ENCODE assay signal across 8 cellular contexts in the genomic region with DNA sequence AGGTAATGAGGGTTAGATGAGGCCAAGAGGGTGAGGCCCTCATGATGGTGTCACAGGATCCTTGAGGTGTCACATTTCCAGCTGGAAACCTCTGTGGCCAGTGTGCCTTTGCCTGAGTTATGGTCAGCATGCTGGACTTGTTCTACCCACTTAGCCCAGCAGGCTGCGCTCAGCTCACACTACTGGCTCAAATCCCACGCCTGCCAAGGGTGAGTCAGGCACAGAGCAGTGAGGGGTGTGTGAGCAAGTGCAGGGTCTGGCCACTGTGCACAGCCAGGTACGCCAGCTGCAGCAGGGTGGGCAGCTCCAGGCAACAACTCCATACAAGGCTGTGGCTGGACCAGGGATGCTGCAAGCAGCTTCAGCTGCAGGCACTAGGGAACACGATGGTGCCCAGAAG.
DNase-seq lines count a peak whose midpoint lies in the region; ATAC-seq and TF ChIP-seq lines count a peak whose summit lies in the region.

No MANE protein-coding gene starts in this region.

- H3K27me3 ChIP-seq in MG63 (no peaks in the 10 kb centered on the region), esophagus muscularis mucosa (no peaks in the 10 kb centered on the region)

- TF ChIP-seq EP300 in esophagus muscularis mucosa (IDR thresholded peaks at IDR 0.05): no peak

- WGBS in esophagus muscularis mucosa: 78% methylated on average over 4 of the region's 4 CpGs

- no peaks in the 10 kb centered on the region for H3K9me3 Mint-ChIP-seq in progenitor cell of endocrine pancreas (ENCODE audit: low read depth)

- peaks cover 4% of the 10 kb centered on the region for H3K4me1 Mint-ChIP-seq in progenitor cell of endocrine pancreas (ENCODE audit: low read depth)

- no peak for ATAC-seq in GM19452 (IDR thresholded peaks at IDR 0.05; ENCODE audit: unreplicated experiment)

- H3K36me3 ChIP-seq in MG63 (no peaks in the 10 kb centered on the region), esophagus muscularis mucosa (no peaks in the 10 kb centered on the region)

- no peaks in the 10 kb centered on the region for H3K27me3 Mint-ChIP-seq in progenitor cell of endocrine pancreas

- H3K36me3 Mint-ChIP-seq in progenitor cell of endocrine pancreas (ENCODE audit: insufficient read depth): no peaks in the 10 kb centered on the region

- H3K9me3 ChIP-seq in MG63 (no peaks in the 10 kb centered on the region), esophagus muscularis mucosa (no peaks in the 10 kb centered on the region)

- peak; percentile 45 for DNase-seq in DMS53 (lab: John Stamatoyannopoulos, UW)
- no peak for DNase-seq in DMS53 treated with DMSO at 0.1 percent for 48 hours (lab: John Stamatoyannopoulos, UW; ENCODE audit: unreplicated experiment)
- peak; percentile 49 for DNase-seq in MG63
- no peak for DNase-seq in esophagus muscularis mucosa (ENCODE audit: extremely low spot score)
- peak; percentile 46 for DNase-seq in progenitor cell of endocrine pancreas (ENCODE audit: low spot score, unreplicated experiment)
- DNase-seq in HPDE6-E6E7 (ENCODE audit: extremely low spot score): no peak
- DNase-seq in activated T-cell treated with anti-CD3 and anti-CD28 coated beads for 4 hours: no peak

- H3K4me3 Mint-ChIP-seq in progenitor cell of endocrine pancreas (ENCODE audit: low read depth): no peak overlapping the region

- H3K27ac ChIP-seq in esophagus muscularis mucosa (replicated peaks in 1 of 4): no peak overlapping the region

- TF ChIP-seq CTCF in esophagus muscularis mucosa (IDR thresholded peaks at IDR 0.05): peak in 2 of 3 experiments; percentile 23 to 42
- peak; percentile 79 for TF ChIP-seq CTCF in progenitor cell of endocrine pancreas (IDR thresholded peaks at IDR 0.05; ENCODE audit: unreplicated experiment)

- no peak overlapping the region for H3K27ac Mint-ChIP-seq in progenitor cell of endocrine pancreas

- intact Hi-C loops in esophagus muscularis mucosa (cut with DNase I): no loop called here

- TF ChIP-seq POLR2A in esophagus muscularis mucosa (IDR thresholded peaks at IDR 0.05; ENCODE audit: low read depth): no peak

- H3K4me3 ChIP-seq in MG63: no peak overlapping the region
- no peak overlapping the region for H3K4me3 ChIP-seq in esophagus muscularis mucosa

- H3K4me1 ChIP-seq in esophagus muscularis mucosa: peaks cover 0 to 30% (median 12%) of the 10 kb centered on the region in 4 donors

Comparison
In these comparisons a context has a peak if more than half of its experiments do, and no peak if none do; other contexts are left out.
1. DNase-seq: peak in DMS53 (single experiment), MG63 (single experiment) and progenitor cell of endocrine pancreas (single experiment); none in DMS53 treated with DMSO at 0.1 percent for 48 hours (single experiment), esophagus muscularis mucosa (single experiment), HPDE6-E6E7 (single experiment) and activated T-cell treated with anti-CD3 and anti-CD28 coated beads for 4 hours (single experiment).